ENCODE assay signal across 7 cellular contexts in genomic region chr1:155977607-155978324, GRCh38. TPM values are rescaled to one million over a fixed set of nuclear protein-coding genes. Genes with fewer than 3 reads are reported as not detected.
A peak's percentile ranks its signal among the peaks of the same experiment; 100 is the strongest.
DNase-seq lines count a peak whose midpoint lies in the region.

No MANE protein-coding gene starts in this region.

- no peaks in the 10 kb centered on the region; the same call in none of the 2 replicates for H3K36me3 ChIP-seq in H7 (replicated peaks; ENCODE audit: control insufficient read depth, insufficient read depth, low read length)

- peak overlapping the region; percentile 58 to 100 (median 96) for H3K27ac ChIP-seq in skin epidermis

- peak overlapping the region; percentile 99 for H3K4me3 ChIP-seq in H7 (ENCODE audit: insufficient read depth, low read depth, low read length)
- peak overlapping the region; percentile 58 to 98 (median 73) for H3K4me3 ChIP-seq in skin epidermis

- no peaks in the 10 kb centered on the region for H3K27me3 ChIP-seq in H7 (ENCODE audit: control insufficient read depth, insufficient read depth, low read length)

- DNase-seq in H7 = peak; percentile 85
- peak; percentile 31 for DNase-seq in RPMI7951 (ENCODE audit: low read depth)
- DNase-seq in activated naive CD8-positive, alpha-beta T cell treated with anti-CD3 and anti-CD28 coated beads, Interleukin-2, amount 50 U/mL, for 16 hours (ENCODE audit: low read depth, low spot score) = peak; percentile 38
- peak in 26 of 51 donors; percentile 25 to 75 (median 48) for DNase-seq in hypothalamus (lab: John Stamatoyannopoulos, UW)
- DNase-seq in AML-193 (lab: John Stamatoyannopoulos, UW) = no peak
- DNase-seq in NCI-H446 treated with DMSO at 0.1 percent for 48 hours (lab: John Stamatoyannopoulos, UW) = no peak

RNA-seq across cellular contexts. Expression of gene ARHGEF2, which starts 0.6 kb away (rescaled TPM):
- 97.1 and 104 TPM in 2 replicates for total RNA-seq in H7 (2014; rRNA removed; shearing (Covaris generic))
- 54.3 and 65.5 TPM in 2 replicates for total RNA-seq in RPMI7951 (2014; rRNA removed; shearing (Covaris generic))

RNA-seq across cellular contexts. Expression of gene RXFP4, which starts 36.3 kb away (rescaled TPM):
- total RNA-seq in H7 (2014; rRNA removed; shearing (Covaris generic)) = not detected in 2 replicates
- total RNA-seq in RPMI7951 (2014; rRNA removed; shearing (Covaris generic)) = not detected in 2 replicates

RNA-seq across cellular contexts. Expression of gene SSR2, which starts 43.0 kb away (rescaled TPM):
- 427 and 445 TPM in 2 replicates for total RNA-seq in H7 (2014; rRNA removed; shearing (Covaris generic))
- 657 and 685 TPM in 2 replicates for total RNA-seq in RPMI7951 (2014; rRNA removed; shearing (Covaris generic))

RNA-seq across cellular contexts. Expression of gene KHDC4, which starts 43.6 kb away (rescaled TPM):
- 58.4 and 78.1 TPM in 2 replicates for total RNA-seq in H7 (2014; rRNA removed; shearing (Covaris generic))
- 27.0 and 28.6 TPM in 2 replicates for total RNA-seq in RPMI7951 (2014; rRNA removed; shearing (Covaris generic))

Comparison
In these comparisons a context has a peak if more than half of its experiments do, and no peak if none do; other contexts are left out.
1. DNase-seq: peak in H7 (single experiment), RPMI7951 (single experiment), activated naive CD8-positive, alpha-beta T cell treated with anti-CD3 and anti-CD28 coated beads, Interleukin-2, amount 50 U/mL, for 16 hours (single experiment) and hypothalamus (26 of 51); none in AML-193 (0 of 2) and NCI-H446 treated with DMSO at 0.1 percent for 48 hours (single experiment).